In genomic region chr12:28568083-28568482, GRCh38 we compare ENCODE assay signal across 13 cellular contexts.
DNase-seq lines count a peak whose midpoint lies in the region; TF ChIP-seq lines count a peak whose summit lies in the region.
"Had no signal": no experiment of that assay in that cellular context is flagged by ENCODE, and none has a peak within 500 bp of the region (broad histone marks: within the 10 kb centered on the region; RNA-seq: fewer than 3 reads in every experiment).

No MANE protein-coding gene starts in this region.

- DNase-seq in EL (peak; percentile 88), SK-N-SH (peak; percentile 11), fibroblast of gingiva (ENCODE audit: low read depth) (peak; percentile 96), sigmoid colon (peak; percentile 70), NCI-H1694 treated with DMSO at 0.1 percent for 48 hours (lab: John Stamatoyannopoulos, UW) (no peak), cerebellum (ENCODE audit: low spot score) (no peak), right atrium auricular region (ENCODE audit: low spot score) (no peak)
- DNase-seq in activated naive CD4-positive, alpha-beta T cell treated with anti-CD3 and anti-CD28 coated beads for 36 hours, result no peak
- DNase-seq: activated CD4-positive, alpha-beta T cell treated with anti-CD3 and anti-CD28 coated beads, Interleukin-2, amount 10 ng/mL, durations not matched to agents 24 days and 14 days; activated naive CD4-positive, alpha-beta T cell treated with Interleukin-2 at 50 U/mL for 16 hours; dorsolateral prefrontal cortex; KG1; naive thymus-derived CD4-positive, alpha-beta T cell had no signal

- no peaks in the 10 kb centered on the region for H4K20me1 ChIP-seq in SK-N-SH (ENCODE audit: insufficient read depth)

- POLR2A ChIA-PET in SK-N-SH (lab: Yijun Ruan, JAX), result no interaction called here

- H3K9me2 ChIP-seq in SK-N-SH, result no peaks in the 10 kb centered on the region

- no peak overlapping the region for H3K27ac Mint-ChIP-seq in activated naive CD4-positive, alpha-beta T cell treated with anti-CD3 and anti-CD28 coated beads for 36 hours
- H3K27ac Mint-ChIP-seq: activated CD4-positive, alpha-beta T cell treated with anti-CD3 and anti-CD28 coated beads, Interleukin-2, amount 10 ng/mL, durations not matched to agents 24 days and 14 days had no signal

- WGBS in SK-N-SH (ENCODE audit: low lambda C conversion rate), result 24% methylated on average over 3 of the region's 3 CpGs
- WGBS in sigmoid colon, 2 donors, result 71 to 75% methylated on average over 3 of the region's 3 CpGs

- no peaks in the 10 kb centered on the region for H3K27me3 Mint-ChIP-seq in activated naive CD4-positive, alpha-beta T cell treated with anti-CD3 and anti-CD28 coated beads for 36 hours (ENCODE audit: low read depth)
- H3K27me3 Mint-ChIP-seq: activated CD4-positive, alpha-beta T cell treated with anti-CD3 and anti-CD28 coated beads, Interleukin-2, amount 10 ng/mL, durations not matched to agents 24 days and 14 days; naive thymus-derived CD4-positive, alpha-beta T cell had no signal

- no peak overlapping the region for H2AFZ ChIP-seq in SK-N-SH (ENCODE audit: low read depth)

- H3K9me3 ChIP-seq in SK-N-SH (no peaks in the 10 kb centered on the region), sigmoid colon (no peaks in the 10 kb centered on the region), right atrium auricular region (no peaks in the 10 kb centered on the region)

- no peaks in the 10 kb centered on the region for H3K79me2 ChIP-seq in SK-N-SH (ENCODE audit: insufficient read depth)

- CTCF ChIA-PET in SK-N-SH (lab: Yijun Ruan, JAX), result no interaction called here
- CTCF ChIA-PET in activated naive CD4-positive, alpha-beta T cell treated with anti-CD3 and anti-CD28 coated beads for 36 hours (lab: Charles Lee), result no interaction called here

- peak overlapping the region in 1 of 2 experiments; percentile 77; a peak in 2 of 4 replicates for H3K27ac ChIP-seq in SK-N-SH (ENCODE audit: low read depth in 2 of 2, low read length in 1 of 2)
- peak overlapping the region in 2 of 4 donors; percentile 46 to 70 for H3K27ac ChIP-seq in sigmoid colon
- H3K27ac ChIP-seq in right atrium auricular region, result no peak overlapping the region
- H3K27ac ChIP-seq: dorsolateral prefrontal cortex had no signal

- H3K4me1 Mint-ChIP-seq in activated naive CD4-positive, alpha-beta T cell treated with anti-CD3 and anti-CD28 coated beads for 36 hours (ENCODE audit: low read depth), result no peaks in the 10 kb centered on the region
- H3K4me1 Mint-ChIP-seq: activated CD4-positive, alpha-beta T cell treated with anti-CD3 and anti-CD28 coated beads, Interleukin-2, amount 10 ng/mL, durations not matched to agents 24 days and 14 days; naive thymus-derived CD4-positive, alpha-beta T cell had no signal

- H3F3A ChIP-seq in SK-N-SH (replicated peaks; ENCODE audit: insufficient read depth), result no peaks in the 10 kb centered on the region

- peaks cover 9% of the 10 kb centered on the region for H3K36me3 Mint-ChIP-seq in activated naive CD4-positive, alpha-beta T cell treated with anti-CD3 and anti-CD28 coated beads for 36 hours (ENCODE audit: low read depth)

- TF ChIP-seq POLR2A in sigmoid colon (IDR thresholded peaks at IDR 0.05), result no peak

- H3K9me3 Mint-ChIP-seq in activated naive CD4-positive, alpha-beta T cell treated with anti-CD3 and anti-CD28 coated beads for 36 hours, result no peaks in the 10 kb centered on the region
- H3K9me3 Mint-ChIP-seq: activated CD4-positive, alpha-beta T cell treated with anti-CD3 and anti-CD28 coated beads, Interleukin-2, amount 10 ng/mL, durations not matched to agents 24 days and 14 days had no signal

- H3K4me1 ChIP-seq in SK-N-SH (ENCODE audit: control insufficient read depth in 1 of 2, insufficient read depth in 2 of 2, low read depth in 1 of 2, low read length in 1 of 2) (peaks cover 0 to 19% of the 10 kb centered on the region in 2 experiments; a peak in 3 of 4 replicates), sigmoid colon (peaks cover 0 to 17% (median 0%) of the 10 kb centered on the region in 4 donors), right atrium auricular region (no peaks in the 10 kb centered on the region)

- H3K4me2 ChIP-seq in SK-N-SH, result no peak overlapping the region

- no peaks in the 10 kb centered on the region for H3K36me3 ChIP-seq in SK-N-SH (replicated peaks in 1 of 2; ENCODE audit: control insufficient read depth in 1 of 2, insufficient read depth in 2 of 2, low read length in 1 of 2)
- H3K36me3 ChIP-seq in sigmoid colon, result no peaks in the 10 kb centered on the region
- H3K36me3 ChIP-seq in right atrium auricular region, result no peaks in the 10 kb centered on the region

- H3K4me3 Mint-ChIP-seq in activated naive CD4-positive, alpha-beta T cell treated with anti-CD3 and anti-CD28 coated beads for 36 hours, result no peak overlapping the region
- H3K4me3 Mint-ChIP-seq: activated CD4-positive, alpha-beta T cell treated with anti-CD3 and anti-CD28 coated beads, Interleukin-2, amount 10 ng/mL, durations not matched to agents 24 days and 14 days; naive thymus-derived CD4-positive, alpha-beta T cell had no signal

- H3K4me3 ChIP-seq in SK-N-SH (ENCODE audit: low read depth in 2 of 2, low read length in 1 of 2), result no peak overlapping the region
- H3K4me3 ChIP-seq in sigmoid colon, result no peak overlapping the region
- H3K4me3 ChIP-seq in right atrium auricular region, result no peak overlapping the region
- H3K4me3 ChIP-seq: dorsolateral prefrontal cortex had no signal

- intact Hi-C loops in sigmoid colon (cut with DNase I), result no loop called here
- intact Hi-C loops in activated naive CD4-positive, alpha-beta T cell treated with anti-CD3 and anti-CD28 coated beads for 36 hours (cut with micrococcal nuclease), result no loop called here

- no peak overlapping the region for H3K9ac ChIP-seq in SK-N-SH

- H3K27me3 ChIP-seq in SK-N-SH (ENCODE audit: insufficient read depth) (no peaks in the 10 kb centered on the region), sigmoid colon (no peaks in the 10 kb centered on the region), right atrium auricular region (no peaks in the 10 kb centered on the region)
- H3K27me3 ChIP-seq: dorsolateral prefrontal cortex had no signal

- TF ChIP-seq EP300 in SK-N-SH (IDR thresholded peaks at IDR 0.05; ENCODE audit: borderline replicate concordance in 1 of 2, low read depth in 1 of 2, low read length in 1 of 2), result 0 out of 4 replicates have a peak, but pooled peaks of 1 of the 2 experiments have one; percentile 25
- no peak for TF ChIP-seq EP300 in sigmoid colon (IDR thresholded peaks at IDR 0.05)

- TF ChIP-seq CTCF in SK-N-SH (IDR thresholded peaks at IDR 0.05) (no peak), sigmoid colon (IDR thresholded peaks at IDR 0.05) (no peak), right atrium auricular region (IDR thresholded peaks at IDR 0.05) (no peak)

- no peak for TF ChIP-seq RAD21 in SK-N-SH (IDR thresholded peaks at IDR 0.05; ENCODE audit: low read length)

TF ChIP-seq in SK-N-SH, 30 proteins besides CTCF, POLR2A, EP300 and RAD21:
- TF ChIP-seq NFIC (IDR thresholded peaks at IDR 0.05; ENCODE audit: borderline replicate concordance) (peak; percentile 22; the same call in 1 of the 2 replicates), SIN3A (IDR thresholded peaks at IDR 0.05; ENCODE audit: borderline replicate concordance, low read depth, low read length) (no peak), USF2 (IDR thresholded peaks at IDR 0.05; ENCODE audit: borderline replicate concordance, low read depth, low read length) (no peak), TCF12 (IDR thresholded peaks at IDR 0.05) (peak; percentile 50), JUND (IDR thresholded peaks at IDR 0.05) (0 out of 2 replicates have a peak, but pooled peaks have one; percentile 5), MAX (IDR thresholded peaks at IDR 0.05; ENCODE audit: low read depth) (peak; percentile 92), PBX3 (IDR thresholded peaks at IDR 0.05) (peak; percentile 41; the same call in 1 of the 2 replicates), FOSL2 (IDR thresholded peaks at IDR 0.05; ENCODE audit: borderline replicate concordance, low read depth) (peak; percentile 68; the same call in 1 of the 2 replicates), CHD2 (IDR thresholded peaks at IDR 0.05; ENCODE audit: low read length, partially characterized antibody) (no peak)

Comparison
In these comparisons a context has a peak if more than half of its experiments do, and no peak if none do; other contexts are left out.
1. DNase-seq: peak in EL (single experiment), SK-N-SH (single experiment), fibroblast of gingiva (single experiment) and sigmoid colon (single experiment); none in NCI-H1694 treated with DMSO at 0.1 percent for 48 hours (single experiment), cerebellum (single experiment), activated naive CD4-positive, alpha-beta T cell treated with anti-CD3 and anti-CD28 coated beads for 36 hours (single experiment) and right atrium auricular region (single experiment).